In genomic region chr20:25292176-25292891, GRCh38 we compare ENCODE assay signal across 1 cellular context.
A peak's percentile ranks its signal among the peaks of the same experiment; 100 is the strongest.
TF ChIP-seq lines count a peak whose summit lies in the region.

No MANE protein-coding gene starts in this region.

TF ChIP-seq in HepG2, 621 proteins besides CTCF, POLR2A, EP300 and RAD21:
- no peak for TF ChIP-seq TMF1 (CRISPR knock-in tag; IDR thresholded peaks at IDR 0.05; ENCODE audit: low read depth)
- TF ChIP-seq AGO2 (optimal IDR thresholded peaks at IDR 0.05; ENCODE audit: low read depth, low read length), result peak; percentile 96
- peak; percentile 22 for TF ChIP-seq HNRNPLL (IDR thresholded peaks at IDR 0.05; ENCODE audit: low read depth, low read length, poor library complexity, severe bottlenecking)
- TF ChIP-seq MATR3 (CRISPR knock-in tag; IDR thresholded peaks at IDR 0.05), result no peak
- TF ChIP-seq, protein P1, sequence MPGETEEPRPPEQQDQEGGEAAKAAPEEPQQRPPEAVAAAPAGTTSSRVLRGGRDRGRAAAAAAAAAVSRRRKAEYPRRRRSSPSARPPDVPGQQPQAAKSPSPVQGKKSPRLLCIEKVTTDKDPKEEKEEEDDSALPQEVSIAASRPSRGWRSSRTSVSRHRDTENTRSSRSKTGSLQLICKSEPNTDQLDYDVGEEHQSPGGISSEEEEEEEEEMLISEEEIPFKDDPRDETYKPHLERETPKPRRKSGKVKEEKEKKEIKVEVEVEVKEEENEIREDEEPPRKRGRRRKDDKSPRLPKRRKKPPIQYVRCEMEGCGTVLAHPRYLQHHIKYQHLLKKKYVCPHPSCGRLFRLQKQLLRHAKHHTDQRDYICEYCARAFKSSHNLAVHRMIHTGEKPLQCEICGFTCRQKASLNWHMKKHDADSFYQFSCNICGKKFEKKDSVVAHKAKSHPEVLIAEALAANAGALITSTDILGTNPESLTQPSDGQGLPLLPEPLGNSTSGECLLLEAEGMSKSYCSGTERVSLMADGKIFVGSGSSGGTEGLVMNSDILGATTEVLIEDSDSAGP (CRISPR knock-in tag; IDR thresholded peaks at IDR 0.05; ENCODE audit: borderline replicate concordance), result 0 out of 2 replicates have a peak, but pooled peaks have one; percentile 12
- TF ChIP-seq POLR2G (IDR thresholded peaks at IDR 0.05; ENCODE audit: low read depth, low read length), result 0 out of 2 replicates have a peak, but pooled peaks have one; percentile 7
- TF ChIP-seq MIER2 (CRISPR knock-in tag; IDR thresholded peaks at IDR 0.05), result no peak
- peak; percentile 70 for TF ChIP-seq RBM22 (optimal IDR thresholded peaks at IDR 0.05; ENCODE audit: low read length)
- TF ChIP-seq HMG20A (CRISPR knock-in tag; IDR thresholded peaks at IDR 0.05; ENCODE audit: borderline replicate concordance), result no peak
- no peak for TF ChIP-seq ZNF317 (CRISPR knock-in tag; IDR thresholded peaks at IDR 0.05)
- peak; percentile 64; the same call in 1 of the 2 replicates for TF ChIP-seq HNRNPL (IDR thresholded peaks at IDR 0.05; ENCODE audit: low read depth, low read length)
